Comparison of ENCODE assay signal across 12 cellular contexts in the genomic region with DNA sequence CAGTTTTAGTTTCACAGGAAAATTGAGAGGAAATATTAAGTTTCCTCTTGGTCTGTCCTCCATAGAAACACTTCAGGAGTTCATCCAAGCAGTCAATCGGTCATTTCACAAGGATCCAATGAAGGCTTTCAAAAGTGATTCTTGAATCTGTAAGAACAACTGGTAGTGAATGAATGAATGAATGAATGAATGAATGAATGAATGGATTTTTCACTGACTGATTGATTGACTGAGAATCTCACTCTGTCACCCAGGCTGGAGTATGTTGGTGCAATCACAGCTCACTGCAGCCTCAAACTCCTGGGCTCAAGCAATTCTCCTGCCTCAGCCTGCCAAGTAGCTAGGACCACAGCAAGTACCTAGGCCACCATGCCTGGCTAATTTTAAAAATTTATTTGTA. TPM values are rescaled to one million over a fixed set of nuclear protein-coding genes. Genes with fewer than 3 reads are reported as not detected.
DNase-seq lines count a peak whose midpoint lies in the region; ATAC-seq and TF ChIP-seq lines count a peak whose summit lies in the region.
"Had no signal": no experiment of that assay in that cellular context is flagged by ENCODE, and none has a peak within 500 bp of the region (broad histone marks: within the 10 kb centered on the region; RNA-seq: fewer than 3 reads in every experiment).

No MANE protein-coding gene starts in this region.

- H3K27me3 Mint-ChIP-seq in CD4-positive, CD25-positive, alpha-beta regulatory T cell = no peaks in the 10 kb centered on the region
- no peaks in the 10 kb centered on the region for H3K27me3 Mint-ChIP-seq in activated CD8-positive, alpha-beta T cell treated with anti-CD3 and anti-CD28 coated beads, Interleukin-2, amount 10 ng/mL, durations not matched to agents 7 days and 5 days (ENCODE audit: low read depth)
- no peaks in the 10 kb centered on the region for H3K27me3 Mint-ChIP-seq in natural killer cell (ENCODE audit: low read depth in 2 of 2)

- peaks cover 48% of the 10 kb centered on the region for H3K4me1 ChIP-seq in CD4-positive, CD25-positive, alpha-beta regulatory T cell (ENCODE audit: control insufficient read depth, insufficient read depth, low read length, poor library complexity, severe bottlenecking)
- peaks cover 6% of the 10 kb centered on the region for H3K4me1 ChIP-seq in HEK293 (ENCODE audit: control insufficient read depth, insufficient read depth, low read length)

- CTCF ChIA-PET in HEK293 (lab: Yijun Ruan, JAX) = interaction anchor here (1.0 kb wide), 1 partner anchor 30 kb away, joined by 3 read pairs; no protein-coding TSS in a partner anchor
- CTCF ChIA-PET in activated CD8-positive, alpha-beta T cell treated with anti-CD3 and anti-CD28 coated beads, Interleukin-2, amount 10 ng/mL, durations not matched to agents 7 days and 5 days (lab: Charles Lee) = interaction anchor here (6.7 kb wide), 1 partner anchor 28 kb away, joined by 49 read pairs; no protein-coding TSS in a partner anchor

- POLR2A ChIA-PET in HEK293 (lab: Yijun Ruan, JAX) = interaction anchor here (0.8 kb wide), 1 partner anchor 68 kb away, joined by 3 read pairs; no protein-coding TSS in a partner anchor
- POLR2A ChIA-PET in activated CD8-positive, alpha-beta T cell treated with anti-CD3 and anti-CD28 coated beads, Interleukin-2, amount 10 ng/mL, durations not matched to agents 7 days and 5 days (lab: Charles Lee) = interaction anchor here (1.5 to 6.7 kb wide), 4 partner anchors 11 to 72 kb away, joined by 4 to 31 read pairs (median 13); no protein-coding TSS in a partner anchor

- H3K4me3 Mint-ChIP-seq in CD4-positive, CD25-positive, alpha-beta regulatory T cell = peak overlapping the region; percentile 15 to 56 (median 38)
- peak overlapping the region; percentile 63 for H3K4me3 Mint-ChIP-seq in activated CD8-positive, alpha-beta T cell treated with anti-CD3 and anti-CD28 coated beads, Interleukin-2, amount 10 ng/mL, durations not matched to agents 7 days and 5 days
- peak overlapping the region; percentile 47 for H3K4me3 Mint-ChIP-seq in natural killer cell

- TF ChIP-seq CTCF in HEK293 (tag by site-specific recombination; IDR thresholded peaks at IDR 0.05) (no peak), natural killer cell (IDR thresholded peaks at IDR 0.05) (no peak)

- H3K27ac Mint-ChIP-seq in CD4-positive, CD25-positive, alpha-beta regulatory T cell = peak overlapping the region; percentile 80 to 88 (median 87)
- H3K27ac Mint-ChIP-seq in activated CD8-positive, alpha-beta T cell treated with anti-CD3 and anti-CD28 coated beads, Interleukin-2, amount 10 ng/mL, durations not matched to agents 7 days and 5 days = peak overlapping the region; percentile 90
- H3K27ac Mint-ChIP-seq in natural killer cell = peak overlapping the region; percentile 89 to 91

- H3K27me3 ChIP-seq in CD4-positive, CD25-positive, alpha-beta regulatory T cell (ENCODE audit: control insufficient read depth, insufficient read depth, low read length) = no peaks in the 10 kb centered on the region
- H3K27me3 ChIP-seq: vagina had no signal

- no peak for ATAC-seq in CD4-positive, CD25-positive, alpha-beta regulatory T cell (ENCODE audit: low read depth in 2 of 2)
- no peak for ATAC-seq in activated CD8-positive, alpha-beta T cell treated with anti-CD3 and anti-CD28 coated beads, Interleukin-2, amount 10 ng/mL, durations not matched to agents 7 days and 5 days
- ATAC-seq in natural killer cell (no peak), HG03439 (IDR thresholded peaks at IDR 0.05; ENCODE audit: unreplicated experiment) (no peak)
- ATAC-seq: Panc1 had no signal

- H3K36me3 Mint-ChIP-seq in CD4-positive, CD25-positive, alpha-beta regulatory T cell = peaks cover 16% of the 10 kb centered on the region
- peaks cover 46% of the 10 kb centered on the region for H3K36me3 Mint-ChIP-seq in activated CD8-positive, alpha-beta T cell treated with anti-CD3 and anti-CD28 coated beads, Interleukin-2, amount 10 ng/mL, durations not matched to agents 7 days and 5 days (ENCODE audit: low read depth)
- H3K36me3 Mint-ChIP-seq in natural killer cell = no peaks in the 10 kb centered on the region

- peaks cover 25% of the 10 kb centered on the region for H3K36me3 ChIP-seq in CD4-positive, CD25-positive, alpha-beta regulatory T cell (ENCODE audit: control insufficient read depth, insufficient read depth, low read length)
- H3K36me3 ChIP-seq in HEK293 (ENCODE audit: control insufficient read depth in 2 of 2, insufficient read depth in 1 of 2, low read length in 2 of 2) = no peaks in the 10 kb centered on the region
- H3K36me3 ChIP-seq: vagina had no signal

- H3K4me1 Mint-ChIP-seq in CD4-positive, CD25-positive, alpha-beta regulatory T cell = peaks cover 24 to 84% (median 64%) of the 10 kb centered on the region in 4 donors
- H3K4me1 Mint-ChIP-seq in activated CD8-positive, alpha-beta T cell treated with anti-CD3 and anti-CD28 coated beads, Interleukin-2, amount 10 ng/mL, durations not matched to agents 7 days and 5 days (ENCODE audit: low read depth) = peaks cover 77% of the 10 kb centered on the region
- peaks cover 62 to 80% of the 10 kb centered on the region in 2 donors for H3K4me1 Mint-ChIP-seq in natural killer cell

- no peak for DNase-seq in CD4-positive, CD25-positive, alpha-beta regulatory T cell
- no peak for DNase-seq in activated CD8-positive, alpha-beta T cell treated with anti-CD3 and anti-CD28 coated beads, Interleukin-2, amount 10 ng/mL, durations not matched to agents 7 days and 5 days
- no peak for DNase-seq in natural killer cell
- no peak for DNase-seq in NCI-H345 (lab: John Stamatoyannopoulos, UW)
- no peak for DNase-seq in NCI-H187 treated with DMSO at 0.1 percent for 48 hours (lab: John Stamatoyannopoulos, UW)
- no peak for DNase-seq in stimulated activated CD4-positive, alpha-beta T cell treated with anti-CD3 and anti-CD28 coated beads, Interleukin-12 subunit alpha, Interleukin-12 subunit beta, amount 100 ng/mL, for 4 hours
- DNase-seq: stimulated activated CD4-positive, alpha-beta T cell treated with anti-CD3 and anti-CD28 coated beads, Interleukin-2, amount 100 ng/mL, for 24 hours had no signal

- H3K27ac ChIP-seq in CD4-positive, CD25-positive, alpha-beta regulatory T cell (ENCODE audit: insufficient read depth, low read length, poor library complexity, severe bottlenecking) = peak overlapping the region; percentile 45
- no peak overlapping the region for H3K27ac ChIP-seq in HEK293 (ENCODE audit: extremely low read depth, low read depth, low read length)
- H3K27ac ChIP-seq: C4-2B, vagina had no signal

- H3K9me3 ChIP-seq in CD4-positive, CD25-positive, alpha-beta regulatory T cell (ENCODE audit: control insufficient read depth in 2 of 2, low read length in 2 of 2) = no peaks in the 10 kb centered on the region
- H3K9me3 ChIP-seq in HEK293 (ENCODE audit: control insufficient read depth, insufficient read depth, low read depth, low read length) = no peaks in the 10 kb centered on the region
- H3K9me3 ChIP-seq: vagina had no signal

- peak overlapping the region; percentile 41 for H3K4me3 ChIP-seq in CD4-positive, CD25-positive, alpha-beta regulatory T cell (ENCODE audit: low read depth, low read length)
- H3K4me3 ChIP-seq in HEK293 (ENCODE audit: low read depth, low read length) = no peak overlapping the region
- H3K4me3 ChIP-seq: vagina had no signal

- intact Hi-C loops in natural killer cell (cut with micrococcal nuclease) = loop anchor here (2.0 kb wide), 1 partner anchor 16 kb away; no protein-coding TSS in a partner anchor

- H3K9me3 Mint-ChIP-seq in CD4-positive, CD25-positive, alpha-beta regulatory T cell = peaks cover 0 to 2% (median 0%) of the 10 kb centered on the region in 7 donors
- H3K9me3 Mint-ChIP-seq in activated CD8-positive, alpha-beta T cell treated with anti-CD3 and anti-CD28 coated beads, Interleukin-2, amount 10 ng/mL, durations not matched to agents 7 days and 5 days (ENCODE audit: insufficient read depth) = no peaks in the 10 kb centered on the region
- no peaks in the 10 kb centered on the region for H3K9me3 Mint-ChIP-seq in natural killer cell

TF ChIP-seq in HEK293, 187 proteins besides CTCF, POLR2A, EP300 and RAD21:
- TF ChIP-seq KLF16 (tag by site-specific recombination; IDR thresholded peaks at IDR 0.05) (no peak), ZNF24 (tag by site-specific recombination; IDR thresholded peaks at IDR 0.05) (peak; percentile 92)

RNA-seq across cellular contexts. Expression of a gene that starts 39.4 kb away (rescaled TPM):
- total RNA-seq in CD4-positive, CD25-positive, alpha-beta regulatory T cell = 46.7 TPM
- 10 to 100 TPM; 15.9 to 24.1 (median 20.7) TPM for polyA plus RNA-seq in CD4-positive, CD25-positive, alpha-beta regulatory T cell
- 10 to 100 TPM; 44.1 TPM for total RNA-seq in activated CD8-positive, alpha-beta T cell treated with anti-CD3 and anti-CD28 coated beads, Interleukin-2, amount 10 ng/mL, durations not matched to agents 7 days and 5 days
- total RNA-seq in natural killer cell = 10 to 100 TPM; 38.4 to 54.2 (median 47.5) TPM
